ENCODE assay signal across 9 cellular contexts in genomic region chr18:23584019-23584970, GRCh38. TPM values are rescaled to one million over a fixed set of nuclear protein-coding genes. Genes with fewer than 3 reads are reported as not detected.
DNase-seq lines count a peak whose midpoint lies in the region; ATAC-seq and TF ChIP-seq lines count a peak whose summit lies in the region.
"Had no signal": no experiment of that assay in that cellular context is flagged by ENCODE, and none has a peak within 500 bp of the region (broad histone marks: within the 10 kb centered on the region; RNA-seq: fewer than 3 reads in every experiment).

No MANE protein-coding gene starts in this region.

- CTCF ChIA-PET in activated CD8-positive, alpha-beta T cell treated with anti-CD3 and anti-CD28 coated beads for 36 hours (lab: Charles Lee), result interaction anchor here (1.0 to 2.0 kb wide), 5 partner anchors 12 to 86 kb away, joined by 3 to 19 read pairs (median 4); no protein-coding TSS in a partner anchor
- CTCF ChIA-PET in activated CD8-positive, alpha-beta T cell treated with anti-CD3 and anti-CD28 coated beads, Interleukin-2, amount 10 ng/mL, durations not matched to agents 7 days and 5 days (lab: Charles Lee), result interaction anchor here (0.6 to 3.0 kb wide), 3 partner anchors 69 to 122 kb away, joined by 3 to 26 read pairs (median 16); no protein-coding TSS in a partner anchor

- H3K9ac ChIP-seq in iPS-20b (ENCODE audit: low read depth, low read length), result peak overlapping the region; percentile 39; the same call in 1 of the 2 replicates

- H3K4me1 Mint-ChIP-seq in activated CD8-positive, alpha-beta T cell treated with anti-CD3 and anti-CD28 coated beads for 36 hours (ENCODE audit: low read depth), result peaks cover 43% of the 10 kb centered on the region
- peaks cover 45% of the 10 kb centered on the region for H3K4me1 Mint-ChIP-seq in activated CD8-positive, alpha-beta T cell treated with anti-CD3 and anti-CD28 coated beads, Interleukin-2, amount 10 ng/mL, durations not matched to agents 7 days and 5 days (ENCODE audit: low read depth)
- peaks cover 52% of the 10 kb centered on the region for H3K4me1 Mint-ChIP-seq in activated T-helper 2 cell treated with anti-CD3 and anti-CD28 coated beads, Interferon-gamma antibody, Interleukin-2, Interleukin-4, amounts not matched to agents 10 μg/mL and 5 μg/mL and 100 μg/mL, durations not matched to agents 14 hours and 24 hours and 36 hours (ENCODE audit: low read depth)

- no peaks in the 10 kb centered on the region for H3K9me3 ChIP-seq in iPS-20b (ENCODE audit: insufficient read depth, low read depth, low read length)

- H3K36me3 Mint-ChIP-seq in activated CD8-positive, alpha-beta T cell treated with anti-CD3 and anti-CD28 coated beads for 36 hours (ENCODE audit: low read depth), result peaks cover 8% of the 10 kb centered on the region
- H3K36me3 Mint-ChIP-seq in activated CD8-positive, alpha-beta T cell treated with anti-CD3 and anti-CD28 coated beads, Interleukin-2, amount 10 ng/mL, durations not matched to agents 7 days and 5 days (ENCODE audit: low read depth), result peaks cover 31% of the 10 kb centered on the region
- peaks cover 24% of the 10 kb centered on the region for H3K36me3 Mint-ChIP-seq in activated T-helper 2 cell treated with anti-CD3 and anti-CD28 coated beads, Interferon-gamma antibody, Interleukin-2, Interleukin-4, amounts not matched to agents 10 μg/mL and 5 μg/mL and 100 μg/mL, durations not matched to agents 14 hours and 24 hours and 36 hours (ENCODE audit: low read depth)

- H3K4me3 Mint-ChIP-seq in activated CD8-positive, alpha-beta T cell treated with anti-CD3 and anti-CD28 coated beads for 36 hours, result peak overlapping the region; percentile 94
- H3K4me3 Mint-ChIP-seq in activated CD8-positive, alpha-beta T cell treated with anti-CD3 and anti-CD28 coated beads, Interleukin-2, amount 10 ng/mL, durations not matched to agents 7 days and 5 days, result no peak overlapping the region
- H3K4me3 Mint-ChIP-seq in activated T-helper 2 cell treated with anti-CD3 and anti-CD28 coated beads, Interferon-gamma antibody, Interleukin-2, Interleukin-4, amounts not matched to agents 10 μg/mL and 5 μg/mL and 100 μg/mL, durations not matched to agents 14 hours and 24 hours and 36 hours (ENCODE audit: low read depth), result peak overlapping the region; percentile 11

- POLR2A ChIA-PET in activated CD8-positive, alpha-beta T cell treated with anti-CD3 and anti-CD28 coated beads for 36 hours (lab: Charles Lee), result interaction anchor here (1.2 to 1.9 kb wide), 5 partner anchors 10 to 82 kb away, joined by 3 to 7 read pairs (median 6); no protein-coding TSS in a partner anchor
- POLR2A ChIA-PET in activated CD8-positive, alpha-beta T cell treated with anti-CD3 and anti-CD28 coated beads, Interleukin-2, amount 10 ng/mL, durations not matched to agents 7 days and 5 days (lab: Charles Lee), result interaction anchor here (0.9 to 1.7 kb wide), 3 partner anchors 10 to 43 kb away, joined by 3 to 8 read pairs (median 5); no protein-coding TSS in a partner anchor

- TF ChIP-seq CTCF in activated CD8-positive, alpha-beta T cell treated with anti-CD3 and anti-CD28 coated beads for 36 hours (IDR thresholded peaks at IDR 0.05), result no peak

- intact Hi-C loops in activated CD8-positive, alpha-beta T cell treated with anti-CD3 and anti-CD28 coated beads for 36 hours (cut with micrococcal nuclease), result no loop called here
- intact Hi-C loops in activated T-helper 2 cell treated with anti-CD3 and anti-CD28 coated beads, Interferon-gamma antibody, Interleukin-2, Interleukin-4, amounts not matched to agents 10 μg/mL and 5 μg/mL and 100 μg/mL, durations not matched to agents 14 hours and 24 hours and 36 hours (cut with micrococcal nuclease), result no loop called here

- peak overlapping the region; percentile 14; the same call in 1 of the 2 replicates for H3K4me3 ChIP-seq in iPS-20b (ENCODE audit: low read length)

- no peaks in the 10 kb centered on the region for H3K27me3 Mint-ChIP-seq in activated CD8-positive, alpha-beta T cell treated with anti-CD3 and anti-CD28 coated beads for 36 hours
- H3K27me3 Mint-ChIP-seq in activated CD8-positive, alpha-beta T cell treated with anti-CD3 and anti-CD28 coated beads, Interleukin-2, amount 10 ng/mL, durations not matched to agents 7 days and 5 days (ENCODE audit: low read depth), result peaks cover 2% of the 10 kb centered on the region
- peaks cover 5% of the 10 kb centered on the region for H3K27me3 Mint-ChIP-seq in activated T-helper 2 cell treated with anti-CD3 and anti-CD28 coated beads, Interferon-gamma antibody, Interleukin-2, Interleukin-4, amounts not matched to agents 10 μg/mL and 5 μg/mL and 100 μg/mL, durations not matched to agents 14 hours and 24 hours and 36 hours (ENCODE audit: low read depth)

- H3K9me3 Mint-ChIP-seq in activated CD8-positive, alpha-beta T cell treated with anti-CD3 and anti-CD28 coated beads for 36 hours, result no peaks in the 10 kb centered on the region
- no peaks in the 10 kb centered on the region for H3K9me3 Mint-ChIP-seq in activated CD8-positive, alpha-beta T cell treated with anti-CD3 and anti-CD28 coated beads, Interleukin-2, amount 10 ng/mL, durations not matched to agents 7 days and 5 days (ENCODE audit: insufficient read depth)
- H3K9me3 Mint-ChIP-seq in activated T-helper 2 cell treated with anti-CD3 and anti-CD28 coated beads, Interferon-gamma antibody, Interleukin-2, Interleukin-4, amounts not matched to agents 10 μg/mL and 5 μg/mL and 100 μg/mL, durations not matched to agents 14 hours and 24 hours and 36 hours, result no peaks in the 10 kb centered on the region

- ATAC-seq in activated CD8-positive, alpha-beta T cell treated with anti-CD3 and anti-CD28 coated beads for 36 hours, result no peak
- no peak for ATAC-seq in activated CD8-positive, alpha-beta T cell treated with anti-CD3 and anti-CD28 coated beads, Interleukin-2, amount 10 ng/mL, durations not matched to agents 7 days and 5 days
- no peak for ATAC-seq in GM19324 (IDR thresholded peaks at IDR 0.05; ENCODE audit: low FRiP score, unreplicated experiment)
- ATAC-seq in GM18517 (IDR thresholded peaks at IDR 0.05; ENCODE audit: unreplicated experiment), result no peak

- peaks cover 9% of the 10 kb centered on the region; the same call in 1 of the 2 replicates for H3K27me3 ChIP-seq in iPS-20b (ENCODE audit: insufficient read depth, low read length)

- no peaks in the 10 kb centered on the region for H3K36me3 ChIP-seq in iPS-20b (ENCODE audit: insufficient read depth, low read depth, low read length)

- H3K27ac ChIP-seq in iPS-20b (ENCODE audit: low read length) (no peak overlapping the region), substantia nigra (ENCODE audit: low read depth, low read length, poor library complexity, severe bottlenecking) (peak overlapping the region; percentile 100)

- no peak overlapping the region for H3K27ac Mint-ChIP-seq in activated CD8-positive, alpha-beta T cell treated with anti-CD3 and anti-CD28 coated beads for 36 hours
- no peak overlapping the region for H3K27ac Mint-ChIP-seq in activated CD8-positive, alpha-beta T cell treated with anti-CD3 and anti-CD28 coated beads, Interleukin-2, amount 10 ng/mL, durations not matched to agents 7 days and 5 days
- H3K27ac Mint-ChIP-seq in activated T-helper 2 cell treated with anti-CD3 and anti-CD28 coated beads, Interferon-gamma antibody, Interleukin-2, Interleukin-4, amounts not matched to agents 10 μg/mL and 5 μg/mL and 100 μg/mL, durations not matched to agents 14 hours and 24 hours and 36 hours, result no peak overlapping the region

- no peak for DNase-seq in activated CD8-positive, alpha-beta T cell treated with anti-CD3 and anti-CD28 coated beads for 36 hours
- no peak for DNase-seq in activated CD8-positive, alpha-beta T cell treated with anti-CD3 and anti-CD28 coated beads, Interleukin-2, amount 10 ng/mL, durations not matched to agents 7 days and 5 days
- DNase-seq in activated T-helper 2 cell treated with anti-CD3 and anti-CD28 coated beads, Interferon-gamma antibody, Interleukin-2, Interleukin-4, amounts not matched to agents 10 μg/mL and 5 μg/mL and 100 μg/mL, durations not matched to agents 14 hours and 24 hours and 36 hours (ENCODE audit: low spot score), result no peak
- peak in 3 of 49 donors; percentile 7 to 23 (median 17) for DNase-seq in substantia nigra (lab: John Stamatoyannopoulos, UW)
- no peak for DNase-seq in HuH-7.5 (ENCODE audit: low spot score)
- DNase-seq: amniotic stem cell had no signal

- peaks cover 6% of the 10 kb centered on the region; the same call in 1 of the 2 replicates for H3K4me1 ChIP-seq in iPS-20b (ENCODE audit: insufficient read depth, low read length)

RNA-seq across cellular contexts. Expression of gene NPC1, which starts 2.0 kb away (rescaled TPM):
- 10 to 100 TPM; 21.5 to 22.9 TPM for total RNA-seq in activated CD8-positive, alpha-beta T cell treated with anti-CD3 and anti-CD28 coated beads for 36 hours
- 10 to 100 TPM; 34.6 to 35.0 TPM for total RNA-seq in activated CD8-positive, alpha-beta T cell treated with anti-CD3 and anti-CD28 coated beads, Interleukin-2, amount 10 ng/mL, durations not matched to agents 7 days and 5 days
- 29.0 and 31.4 TPM in 2 replicates for total RNA-seq in activated T-helper 2 cell treated with anti-CD3 and anti-CD28 coated beads, Interferon-gamma antibody, Interleukin-2, Interleukin-4, amounts not matched to agents 10 μg/mL and 5 μg/mL and 100 μg/mL, durations not matched to agents 14 hours and 24 hours and 36 hours
